10 cellular contexts compared by ENCODE assay signal in genomic region chr16:56970934-56971767, GRCh38. TPM values are rescaled to one million over a fixed set of nuclear protein-coding genes. Genes with fewer than 3 reads are reported as not detected.
DNase-seq lines count a peak whose midpoint lies in the region; ATAC-seq and TF ChIP-seq lines count a peak whose summit lies in the region.
"Had no signal": no experiment of that assay in that cellular context is flagged by ENCODE, and none has a peak within 500 bp of the region (broad histone marks: within the 10 kb centered on the region; RNA-seq: fewer than 3 reads in every experiment).

No MANE protein-coding gene starts in this region.

- H3K79me2 ChIP-seq in smooth muscle cell (ENCODE audit: low read depth): no peaks in the 10 kb centered on the region

- in situ Hi-C loops in GM13976 (cut with MboI; ENCODE audit: low sequenced_read_pairs, unreplicated experiment): no loop called here

- H3K9ac ChIP-seq in smooth muscle cell (ENCODE audit: low read depth): no peak overlapping the region

- no peaks in the 10 kb centered on the region for H3K36me3 ChIP-seq in smooth muscle cell (ENCODE audit: low read depth)

- 63% methylated on average over 8 of the region's 8 CpGs for WGBS in smooth muscle cell (ENCODE audit: low lambda C conversion rate)

- no peaks in the 10 kb centered on the region for H3K27me3 ChIP-seq in smooth muscle cell (ENCODE audit: low read depth)

- DNase-seq in GM13976 (ENCODE audit: low spot score) (peak; percentile 63), fibroblast of peridontal ligament (ENCODE audit: extremely low read depth) (peak; percentile 50), occipital lobe (lab: John Stamatoyannopoulos, UW) (no peak), iPS-NIHi7 (ENCODE audit: extremely low spot score) (no peak), smooth muscle cell (lab: John Stamatoyannopoulos, UW; ENCODE audit: unreplicated experiment) (no peak), HUDEP-2 (lab: John Stamatoyannopoulos, UW; ENCODE audit: unreplicated experiment in 76 of 76) (no peak)
- DNase-seq: NCI-H1092 treated with DMSO at 0.1 percent for 48 hours had no signal

- ATAC-seq in GM21447 (IDR thresholded peaks at IDR 0.05; ENCODE audit: unreplicated experiment) (peak; percentile 91), HG03354 (IDR thresholded peaks at IDR 0.05; ENCODE audit: poor library complexity, severe bottlenecking, unreplicated experiment) (peak; percentile 78)

- no peaks in the 10 kb centered on the region for H3K4me1 ChIP-seq in smooth muscle cell (ENCODE audit: low read depth)

- H4K20me1 ChIP-seq in smooth muscle cell (ENCODE audit: low read depth): no peaks in the 10 kb centered on the region

- H3K4me2 ChIP-seq in smooth muscle cell: no peak overlapping the region

- no peak overlapping the region for H2AFZ ChIP-seq in smooth muscle cell (ENCODE audit: low read depth)

- H3K9me3 ChIP-seq in smooth muscle cell (replicated peaks; ENCODE audit: low read depth): no peaks in the 10 kb centered on the region

- peaks cover 6% of the 10 kb centered on the region for H3F3A ChIP-seq in smooth muscle cell (ENCODE audit: low read depth)

- H3K4me3 ChIP-seq in smooth muscle cell: no peak overlapping the region

- TF ChIP-seq CTCF in GM13976 (IDR thresholded peaks at IDR 0.05; ENCODE audit: borderline replicate concordance, control extremely low read depth, extremely low read depth, insufficient read depth, missing control alignments) (no peak), smooth muscle cell (IDR thresholded peaks at IDR 0.05; ENCODE audit: borderline replicate concordance, insufficient read depth, poor library complexity, severe bottlenecking) (no peak)

- no peak overlapping the region for H3K27ac ChIP-seq in smooth muscle cell (ENCODE audit: low read depth)

RNA-seq across cellular contexts. Expression of gene CETP, which starts 9.4 kb away (rescaled TPM):
- total RNA-seq in occipital lobe: 0.62 TPM
- not detected in 2 replicates for total RNA-seq in smooth muscle cell
- polyA plus RNA-seq in smooth muscle cell: 0.22 TPM in 1 of 2 replicates, not detected in the other
- total RNA-seq: T-helper 2 cell treated with Interferon-gamma antibody and Interleukin-4, amounts not matched to agents 100 ng/mL and 5 ng/mL, for 36 hours had no signal

RNA-seq across cellular contexts. Expression of gene NLRC5, which starts 18.2 kb away (rescaled TPM):
- total RNA-seq in occipital lobe: 2.0 TPM
- 3.5 and 21.4 TPM in 2 replicates for total RNA-seq in smooth muscle cell
- polyA plus RNA-seq in smooth muscle cell: 4.2 and 5.8 TPM in 2 replicates

RNA-seq across cellular contexts. Expression of gene HERPUD1, which starts 39.2 kb away (rescaled TPM):
- total RNA-seq in occipital lobe (49.8 TPM), smooth muscle cell (278 and 291 TPM in 2 replicates)
- polyA plus RNA-seq in smooth muscle cell: 222 and 253 TPM in 2 replicates

Comparison
In these comparisons a context has a peak if more than half of its experiments do, and no peak if none do; other contexts are left out.
1. DNase-seq: peak in GM13976 (single experiment) and fibroblast of peridontal ligament (single experiment); none in occipital lobe (single experiment), iPS-NIHi7 (single experiment), smooth muscle cell (single experiment) and HUDEP-2 (0 of 76).